Comparison of ENCODE assay signal across 33 cellular contexts in genomic region chr6:6365242-6365641, GRCh38. TPM values are rescaled to one million over a fixed set of nuclear protein-coding genes. Genes with fewer than 3 reads are reported as not detected.
"Had no signal": no experiment of that assay in that cellular context is flagged by ENCODE, and none has a peak within 500 bp of the region (broad histone marks: within the 10 kb centered on the region; RNA-seq: fewer than 3 reads in every experiment).

No MANE protein-coding gene starts in this region.

- H3K9me3 ChIP-seq: adrenal gland, ascending aorta, body of pancreas, breast epithelium had no signal

- H3K4me1 ChIP-seq: adrenal gland, ascending aorta, body of pancreas, breast epithelium had no signal

- H3K4me3 ChIP-seq: adrenal gland, ascending aorta, body of pancreas, breast epithelium, cardiac muscle cell had no signal

- DNase-seq: activated effector memory CD4-positive, alpha-beta T cell treated with anti-CD3 and anti-CD28 coated beads, Interleukin-2, amount 50 U/mL, for 16 hours; activated effector memory CD4-positive, alpha-beta T cell treated with Interleukin-2 at 50 U/mL for 16 hours; activated gamma-delta T cell; activated gamma-delta T cell treated with Interleukin-2 at 50 U/mL for 16 hours; activated naive CD4-positive, alpha-beta T cell; activated naive CD4-positive, alpha-beta T cell treated with anti-CD3 and anti-CD28 coated beads for 36 hours; activated naive CD4-positive, alpha-beta T cell treated with anti-CD3 and anti-CD28 coated beads, Interleukin-2, amount 10 ng/mL, durations not matched to agents 7 days and 5 days; activated naive CD4-positive, alpha-beta T cell treated with anti-CD3 and anti-CD28 coated beads, Interleukin-2, amount 50 U/mL, for 16 hours; activated naive CD4-positive, alpha-beta T cell treated with Interleukin-2 at 50 U/mL for 16 hours; activated naive CD8-positive, alpha-beta T cell treated with anti-CD3 and anti-CD28 coated beads for 36 hours; activated naive CD8-positive, alpha-beta T cell treated with anti-CD3 and anti-CD28 coated beads, Interleukin-2, amount 10 ng/mL, durations not matched to agents 7 days and 5 days; activated naive CD8-positive, alpha-beta T cell treated with anti-CD3 and anti-CD28 coated beads, Interleukin-2, amount 50 U/mL, for 24 hours; activated T-cell treated with anti-CD3 and anti-CD28 coated beads, Interleukin-2, amount 50 U/mL, for 1 hour; activated T-cell treated with anti-CD3 and anti-CD28 coated beads, Interleukin-2, amount 50 U/mL, for 24 hours; activated T-cell treated with anti-CD3 and anti-CD28 coated beads, Interleukin-2, amount 50 U/mL, for 4 hours; activated T-cell treated with anti-CD3 and anti-CD28 coated beads, Interleukin-2, amount 50 U/mL, for 48 hours; activated T-cell treated with anti-CD3 and anti-CD28 coated beads, Interleukin-2, amount 50 U/mL, for 72 hours; adrenal gland; amniotic stem cell; amygdala; aorta; body of pancreas; brain microvascular endothelial cell; caudate nucleus; central memory CD4-positive, alpha-beta T cell; cerebellar nuclear complex had no signal

- H3K36me3 ChIP-seq: adrenal gland, ascending aorta, brain microvascular endothelial cell, breast epithelium, cardiac muscle cell had no signal

- H3K27ac ChIP-seq: adrenal gland, ascending aorta, body of pancreas, brain microvascular endothelial cell, breast epithelium, cardiac muscle cell had no signal

- H3K27me3 ChIP-seq: adrenal gland, ascending aorta, body of pancreas, brain microvascular endothelial cell, breast epithelium, cardiac muscle cell had no signal

RNA-seq across cellular contexts. Expression of gene F13A1, which starts 44.8 kb away (rescaled TPM):
- total RNA-seq: activated naive CD4-positive, alpha-beta T cell treated with anti-CD3 and anti-CD28 coated beads for 36 hours; activated naive CD4-positive, alpha-beta T cell treated with anti-CD3 and anti-CD28 coated beads, Interleukin-2, amount 50 U/mL, for 72 hours; activated naive CD8-positive, alpha-beta T cell treated with anti-CD3 and anti-CD28 coated beads for 36 hours; activated T-cell treated with anti-CD3 and anti-CD28 coated beads, Interleukin-2, amount 50 U/mL, for 72 hours; activated T-helper 1 cell treated with anti-CD3 and anti-CD28 coated beads, Interleukin-12 subunit alpha, Interleukin-12 subunit beta, Interleukin-2, Interleukin-4 antibody, amounts not matched to agents 30 ng/mL and 10 ng/mL and 1 ng/mL, durations not matched to agents 14 hours and 24 hours and 36 hours; activated T-helper 2 cell treated with anti-CD3 and anti-CD28 coated beads, Interferon-gamma antibody, Interleukin-2, Interleukin-4, amounts not matched to agents 10 μg/mL and 5 μg/mL and 100 μg/mL, durations not matched to agents 14 hours and 24 hours and 36 hours; bronchial epithelial cell had no signal
